16 cellular contexts compared by ENCODE assay signal in genomic region chr16:89884041-89884421, GRCh38. TPM values are rescaled to one million over a fixed set of nuclear protein-coding genes. Genes with fewer than 3 reads are reported as not detected.
DNase-seq lines count a peak whose midpoint lies in the region; ATAC-seq and TF ChIP-seq lines count a peak whose summit lies in the region.
"Had no signal": no experiment of that assay in that cellular context is flagged by ENCODE, and none has a peak within 500 bp of the region (broad histone marks: within the 10 kb centered on the region; RNA-seq: fewer than 3 reads in every experiment).

No MANE protein-coding gene starts in this region.

- peaks cover 10 to 35% of the 10 kb centered on the region in 2 donors for H3K36me3 Mint-ChIP-seq in activated T-cell treated with anti-CD3 and anti-CD28 coated beads, Interleukin-2, amount 50 U/mL, for 72 hours (ENCODE audit: insufficient read depth in 2 of 2)
- H3K36me3 Mint-ChIP-seq in T-helper 17 cell (ENCODE audit: low read depth) = peaks cover 7% of the 10 kb centered on the region
- peaks cover 95% of the 10 kb centered on the region for H3K36me3 Mint-ChIP-seq in stimulated activated effector memory CD8-positive, alpha-beta T cell treated with anti-CD3 and anti-CD28 coated beads, Interleukin-12 subunit alpha, Interleukin-12 subunit beta, amount 100 ng/mL, for 72 hours

- TF ChIP-seq CTCF in testis (IDR thresholded peaks at IDR 0.05) = no peak
- no peak for TF ChIP-seq CTCF in GM13977 (IDR thresholded peaks at IDR 0.05; ENCODE audit: extremely low read depth, insufficient read depth, missing control alignments)

- no peaks in the 10 kb centered on the region for H3K27me3 ChIP-seq in testis
- H3K27me3 ChIP-seq: BLaER1 had no signal

- peak overlapping the region; percentile 70 for H3K27ac Mint-ChIP-seq in activated T-cell treated with anti-CD3 and anti-CD28 coated beads, Interleukin-2, amount 50 U/mL, for 72 hours
- peak overlapping the region; percentile 80 for H3K27ac Mint-ChIP-seq in T-helper 17 cell
- peak overlapping the region; percentile 68 for H3K27ac Mint-ChIP-seq in stimulated activated effector memory CD8-positive, alpha-beta T cell treated with anti-CD3 and anti-CD28 coated beads, Interleukin-12 subunit alpha, Interleukin-12 subunit beta, amount 100 ng/mL, for 72 hours

- no peaks in the 10 kb centered on the region for H3K27me3 Mint-ChIP-seq in activated T-cell treated with anti-CD3 and anti-CD28 coated beads, Interleukin-2, amount 50 U/mL, for 72 hours (ENCODE audit: low read depth)
- H3K27me3 Mint-ChIP-seq in T-helper 17 cell = no peaks in the 10 kb centered on the region

- no peak for ATAC-seq in activated T-cell treated with anti-CD3 and anti-CD28 coated beads, Interleukin-2, amount 50 U/mL, for 72 hours (replicated peaks in 1 of 2)
- ATAC-seq in T-helper 17 cell (no peak), esophagus mucosa (peak; percentile 31)
- no peak for ATAC-seq in stimulated activated effector memory CD8-positive, alpha-beta T cell treated with anti-CD3 and anti-CD28 coated beads, Interleukin-12 subunit alpha, Interleukin-12 subunit beta, amount 100 ng/mL, for 72 hours
- ATAC-seq: PC-3 had no signal

- peaks cover 5% of the 10 kb centered on the region for H3K4me1 Mint-ChIP-seq in activated T-cell treated with anti-CD3 and anti-CD28 coated beads, Interleukin-2, amount 50 U/mL, for 72 hours (ENCODE audit: low read depth)
- peaks cover 16% of the 10 kb centered on the region for H3K4me1 Mint-ChIP-seq in T-helper 17 cell
- peaks cover 19% of the 10 kb centered on the region for H3K4me1 Mint-ChIP-seq in stimulated activated effector memory CD8-positive, alpha-beta T cell treated with anti-CD3 and anti-CD28 coated beads, Interleukin-12 subunit alpha, Interleukin-12 subunit beta, amount 100 ng/mL, for 72 hours

- no peak overlapping the region for H3K4me3 ChIP-seq in testis
- H3K4me3 ChIP-seq: BLaER1 had no signal

- H3K9me3 Mint-ChIP-seq in activated T-cell treated with anti-CD3 and anti-CD28 coated beads, Interleukin-2, amount 50 U/mL, for 72 hours = no peaks in the 10 kb centered on the region
- H3K9me3 Mint-ChIP-seq in stimulated activated effector memory CD8-positive, alpha-beta T cell treated with anti-CD3 and anti-CD28 coated beads, Interleukin-12 subunit alpha, Interleukin-12 subunit beta, amount 100 ng/mL, for 72 hours = no peaks in the 10 kb centered on the region

- DNase-seq in activated T-cell treated with anti-CD3 and anti-CD28 coated beads, Interleukin-2, amount 50 U/mL, for 72 hours = no peak
- DNase-seq in activated T-cell treated with anti-CD3 and anti-CD28 coated beads, Interleukin-2, amount 50 U/mL, for 48 hours = no peak
- DNase-seq in T-helper 17 cell (no peak), testis (no peak), DMS79 treated with DMSO at 0.1 percent for 48 hours (lab: John Stamatoyannopoulos, UW) (no peak), GM13977 (ENCODE audit: low spot score) (no peak)
- no peak for DNase-seq in stimulated activated effector memory CD8-positive, alpha-beta T cell treated with anti-CD3 and anti-CD28 coated beads, Interleukin-12 subunit alpha, Interleukin-12 subunit beta, amount 100 ng/mL, for 72 hours (ENCODE audit: low spot score in 2 of 2)
- DNase-seq: GDM1, GOT3, NCI-H1436 treated with DMSO at 0.1 percent for 48 hours, NCI-H2081, NCI-H748 treated with DMSO at 0.1 percent for 48 hours, PC-3 had no signal

- WGBS in testis, 2 donors = 83 to 95% methylated on average over 2 to 8 of the region's 8 CpGs

- H3K4me1 ChIP-seq in testis = peaks cover 15% of the 10 kb centered on the region

- no peak overlapping the region for H3K4me3 Mint-ChIP-seq in activated T-cell treated with anti-CD3 and anti-CD28 coated beads, Interleukin-2, amount 50 U/mL, for 72 hours
- H3K4me3 Mint-ChIP-seq in T-helper 17 cell = no peak overlapping the region
- no peak overlapping the region for H3K4me3 Mint-ChIP-seq in stimulated activated effector memory CD8-positive, alpha-beta T cell treated with anti-CD3 and anti-CD28 coated beads, Interleukin-12 subunit alpha, Interleukin-12 subunit beta, amount 100 ng/mL, for 72 hours

- H3K9me3 ChIP-seq in T-helper 17 cell (ENCODE audit: control insufficient read depth, low read length, poor library complexity, severe bottlenecking) (no peaks in the 10 kb centered on the region), testis (no peaks in the 10 kb centered on the region)
- H3K9me3 ChIP-seq: BLaER1 had no signal

- H3K36me3 ChIP-seq in testis (ENCODE audit: low read depth, missing control alignments) = no peaks in the 10 kb centered on the region

- intact Hi-C loops in testis (cut with DNase I; ENCODE audit: low total_unique reads) = no loop called here

- TF ChIP-seq POLR2A in testis (IDR thresholded peaks at IDR 0.05) = no peak

- H3K27ac ChIP-seq in testis = no peak overlapping the region
- H3K27ac ChIP-seq: BLaER1, KMS-11 had no signal

- in situ Hi-C loops in GM13977 (cut with MboI; ENCODE audit: low pct_unique_long_range_greater_than_20kb, low sequenced_read_pairs, unreplicated experiment) = no loop called here

RNA-seq across cellular contexts. Expression of gene TCF25, which starts 10.6 kb away (rescaled TPM):
- total RNA-seq in activated T-cell treated with anti-CD3 and anti-CD28 coated beads, Interleukin-2, amount 50 U/mL, for 72 hours = 100 to 1,000 TPM; 167 to 195 TPM
- total RNA-seq in T-helper 17 cell = 100 to 1,000 TPM; 393 to 428 TPM
- 99.2 TPM for total RNA-seq in esophagus mucosa
- 100 to 1,000 TPM; 334 to 345 TPM for total RNA-seq in testis
- 225 TPM for polyA plus RNA-seq in testis (ENCODE audit: insufficient read depth, low read depth, low replicate concordance)

RNA-seq across cellular contexts. Expression of gene MC1R, which starts 34.6 kb away (rescaled TPM):
- 10 to 100 TPM in 1 of 2 donors, 1 to 10 TPM in 1; 7.6 to 15.2 TPM for total RNA-seq in activated T-cell treated with anti-CD3 and anti-CD28 coated beads, Interleukin-2, amount 50 U/mL, for 72 hours
- total RNA-seq in T-helper 17 cell = 10 to 100 TPM; 10.1 to 13.8 TPM
- 1.6 TPM for total RNA-seq in esophagus mucosa
- 10 to 100 TPM; 40.0 to 53.7 TPM for total RNA-seq in testis
- polyA plus RNA-seq in testis (ENCODE audit: insufficient read depth, low read depth, low replicate concordance) = 30.1 TPM

RNA-seq across cellular contexts. Expression of gene TUBB3, which starts 39.1 kb away (rescaled TPM):
- total RNA-seq in activated T-cell treated with anti-CD3 and anti-CD28 coated beads, Interleukin-2, amount 50 U/mL, for 72 hours = 1 to 10 TPM; 1.3 to 2.7 TPM
- total RNA-seq in T-helper 17 cell = under 1 TPM; 0.52 to 0.96 TPM
- total RNA-seq in esophagus mucosa = 22.0 TPM
- total RNA-seq in testis = 10 to 100 TPM; 38.8 to 61.7 TPM
- 56.5 TPM for polyA plus RNA-seq in testis (ENCODE audit: insufficient read depth, low read depth, low replicate concordance)

RNA-seq across cellular contexts. Expression of gene SPIRE2, which starts 55.8 kb away (rescaled TPM):
- under 1 TPM; 0.69 to 0.91 TPM for total RNA-seq in activated T-cell treated with anti-CD3 and anti-CD28 coated beads, Interleukin-2, amount 50 U/mL, for 72 hours
- total RNA-seq in T-helper 17 cell = 1 to 10 TPM; 1.3 to 3.3 TPM
- 3.9 TPM for total RNA-seq in esophagus mucosa
- total RNA-seq in testis = 10 to 100 TPM; 20.9 to 31.3 TPM
- 11.5 TPM for polyA plus RNA-seq in testis (ENCODE audit: insufficient read depth, low read depth, low replicate concordance)
